In genomic region chr19:45691516-45692186, GRCh38 we compare ENCODE assay signal across 8 cellular contexts. TPM values are rescaled to one million over a fixed set of nuclear protein-coding genes. Genes with fewer than 3 reads are reported as not detected.
DNase-seq lines count a peak whose midpoint lies in the region; ATAC-seq lines count a peak whose summit lies in the region.

Gene SNRPD2, minus strand, starts transcription at chr19:45691953. Its CDS starts 65 bp downstream, at chr19:45691888.

- ATAC-seq in GM21515 (IDR thresholded peaks at IDR 0.05; ENCODE audit: unreplicated experiment) (peak; percentile 57), esophagus mucosa (peak; percentile 79)
- ATAC-seq in activated T-cell treated with anti-CD3 and anti-CD28 coated beads, Interleukin-2, amount 50 U/mL, for 4 hours, result peak; percentile 53 to 61

- H3K36me3 ChIP-seq in HUES64 (ENCODE audit: insufficient read depth, low read length), result peaks cover 55% of the 10 kb centered on the region
- peaks cover 18% of the 10 kb centered on the region for H3K36me3 ChIP-seq in muscle layer of colon (ENCODE audit: insufficient read depth, low read length)

- H3K4me1 ChIP-seq in HUES64 (ENCODE audit: insufficient read depth, low read length) (peaks cover 3% of the 10 kb centered on the region; the same call in 1 of the 2 replicates), muscle layer of colon (ENCODE audit: insufficient read depth, low read length) (peaks cover 13% of the 10 kb centered on the region)

- peaks cover 24% of the 10 kb centered on the region for H3K4me1 Mint-ChIP-seq in activated T-cell treated with anti-CD3 and anti-CD28 coated beads, Interleukin-2, amount 50 U/mL, for 4 hours (ENCODE audit: low read depth)

- peak within 1 kb of the TSS; percentile 94 for H3K4me3 Mint-ChIP-seq in activated T-cell treated with anti-CD3 and anti-CD28 coated beads, Interleukin-2, amount 50 U/mL, for 4 hours

- H3K9me3 ChIP-seq in HUES64 (ENCODE audit: insufficient read depth, low read depth, low read length), result no peaks in the 10 kb centered on the region
- no peaks in the 10 kb centered on the region for H3K9me3 ChIP-seq in muscle layer of colon (ENCODE audit: low read length)

- H3K27me3 ChIP-seq in HUES64 (ENCODE audit: insufficient read depth, low read length) (no peaks in the 10 kb centered on the region), muscle layer of colon (ENCODE audit: control insufficient read depth in 1 of 2, insufficient read depth in 2 of 2, low read length in 2 of 2) (no peaks in the 10 kb centered on the region)

- H3K4me3 ChIP-seq in HUES64 (ENCODE audit: low read length) (peak within 1 kb of the TSS; percentile 77), muscle layer of colon (ENCODE audit: low read depth in 1 of 2, low read length in 2 of 2) (peak within 1 kb of the TSS; percentile 82 to 83)

- H3K36me3 Mint-ChIP-seq in activated T-cell treated with anti-CD3 and anti-CD28 coated beads, Interleukin-2, amount 50 U/mL, for 4 hours (ENCODE audit: insufficient read depth), result peaks cover 27% of the 10 kb centered on the region

- peak within 1 kb of the TSS; percentile 91 for H3K9ac ChIP-seq in HUES64 (ENCODE audit: low read depth, low read length)
- H3K9ac ChIP-seq in muscle layer of colon (ENCODE audit: low read length), result peak within 1 kb of the TSS; percentile 79

- DNase-seq in DMS114 treated with DMSO at 0.1 percent for 48 hours (lab: John Stamatoyannopoulos, UW; ENCODE audit: unreplicated experiment) (peak; percentile 84), OCI-M1 (lab: John Stamatoyannopoulos, UW) (peak; percentile 99)
- peak; percentile 87 for DNase-seq in activated T-cell treated with anti-CD3 and anti-CD28 coated beads, Interleukin-2, amount 50 U/mL, for 4 hours
- peak; percentile 85 to 89 for DNase-seq in stimulated activated CD8-positive, alpha-beta memory T cell treated with anti-CD3 and anti-CD28 coated beads, Interleukin-7, amount 100 ng/mL, for 1 hour (ENCODE audit: low read depth in 2 of 2)

- no peaks in the 10 kb centered on the region for H3K9me3 Mint-ChIP-seq in activated T-cell treated with anti-CD3 and anti-CD28 coated beads, Interleukin-2, amount 50 U/mL, for 4 hours

- H3K27ac ChIP-seq in HUES64 (ENCODE audit: low read depth, low read length) (peak within 1 kb of the TSS; percentile 84), muscle layer of colon (ENCODE audit: low read depth, low read length) (peak within 1 kb of the TSS; percentile 91)

- H3K27me3 Mint-ChIP-seq in activated T-cell treated with anti-CD3 and anti-CD28 coated beads, Interleukin-2, amount 50 U/mL, for 4 hours (ENCODE audit: low read depth), result no peaks in the 10 kb centered on the region

- WGBS in HUES64, result under 1% methylated on average over 36 of the region's 36 CpGs

RNA-seq across cellular contexts. Expression of gene SNRPD2, which starts in this region (rescaled TPM):
- 496 TPM for polyA plus RNA-seq in HUES64 (2013, experiment 1 of 2)
- polyA plus RNA-seq in HUES64 (2013, experiment 2 of 2), result 551 TPM
- 100 to 1,000 TPM; 903 to 949 (median 911) TPM for total RNA-seq in activated T-cell treated with anti-CD3 and anti-CD28 coated beads, Interleukin-2, amount 50 U/mL, for 4 hours
- total RNA-seq in esophagus mucosa, result 387 TPM

Comparison
In these comparisons a context has a peak if more than half of its experiments do, and no peak if none do; other contexts are left out.
1. Peak in every context shown above with its lines: DNase-seq, ATAC-seq, H3K4me3 ChIP-seq and H3K27ac ChIP-seq.